In genomic region chr11:67355023-67355793, GRCh38 we compare ENCODE assay signal across 10 cellular contexts. TPM values are rescaled to one million over a fixed set of nuclear protein-coding genes. Genes with fewer than 3 reads are reported as not detected.
A peak's percentile ranks its signal among the peaks of the same experiment; 100 is the strongest.
DNase-seq lines count a peak whose midpoint lies in the region; ATAC-seq, FAIRE-seq and TF ChIP-seq lines count a peak whose summit lies in the region.
"Had no signal": no experiment of that assay in that cellular context is flagged by ENCODE, and none has a peak within 500 bp of the region (broad histone marks: within the 10 kb centered on the region; RNA-seq: fewer than 3 reads in every experiment).

No MANE protein-coding gene starts in this region.

- POLR2A ChIA-PET in CD4-positive, alpha-beta memory T cell (lab: Charles Lee; ENCODE audit: partially characterized antibody), result interaction anchor here (0.8 to 11.8 kb wide), 9 partner anchors 12 to 114 kb away, joined by 3 to 449 read pairs (median 14); partner anchors contain the start of genes CLCF1, PPP1CA, PTPRCAP and RAD9A
- POLR2A ChIA-PET in PC-3 (lab: Charles Lee; ENCODE audit: unreplicated experiment), result interaction anchor here (0.6 to 1.8 kb wide), 2 partner anchors 9 to 1663 kb away, joined by 3 to 8 read pairs; no protein-coding TSS in a partner anchor
- POLR2A ChIA-PET in endothelial cell of umbilical vein (lab: Charles Lee), result no interaction called here

- no peaks in the 10 kb centered on the region for H3K9me3 Mint-ChIP-seq in CD4-positive, alpha-beta memory T cell

- H3K79me2 ChIP-seq in PC-3 (ENCODE audit: low read length) (peaks cover 14% of the 10 kb centered on the region), endothelial cell of umbilical vein (ENCODE audit: control insufficient read depth, insufficient read depth, low read length) (peaks cover 4% of the 10 kb centered on the region)

- TF ChIP-seq CTCF in PC-3 (conservative IDR thresholded peaks at IDR 0.05; ENCODE audit: low read depth, low read length) (no peak), endothelial cell of umbilical vein (IDR thresholded peaks at IDR 0.05; ENCODE audit: extremely low read depth in 1 of 2, insufficient read depth in 1 of 2, low read depth in 1 of 2, low read length in 2 of 2) (no peak), prostate gland (IDR thresholded peaks at IDR 0.05) (no peak)

- peak overlapping the region; percentile 96 for H3K27ac ChIP-seq in CD4-positive, alpha-beta memory T cell (ENCODE audit: low read depth, low read length)
- peak overlapping the region; percentile 93 for H3K27ac ChIP-seq in PC-3 (ENCODE audit: low read length)
- H3K27ac ChIP-seq in endothelial cell of umbilical vein (ENCODE audit: insufficient read depth, low read depth, low read length), result peak overlapping the region; percentile 78
- H3K27ac ChIP-seq in prostate gland, result peak overlapping the region; percentile 99 to 100

- H3K36me3 Mint-ChIP-seq in CD4-positive, alpha-beta memory T cell, result peaks cover 0 to 11% of the 10 kb centered on the region in 2 donors

- BruUV-seq in PC-3 (replicated peaks; lab: Mats Ljungman, UMichigan) (no TSS peak), endothelial cell of umbilical vein (replicated peaks; lab: Mats Ljungman, UMichigan) (no TSS peak)

- no peak overlapping the region for H3K4me3 Mint-ChIP-seq in CD4-positive, alpha-beta memory T cell

- CTCF ChIA-PET in CD4-positive, alpha-beta memory T cell (lab: Charles Lee; ENCODE audit: partially characterized antibody), result interaction anchor here (0.9 to 18.4 kb wide), 5 partner anchors 9 to 87 kb away, joined by 3 to 1065 read pairs (median 5); partner anchors contain the start of genes CLCF1 and RAD9A
- CTCF ChIA-PET in PC-3 (lab: Charles Lee) (interaction anchor here (0.6 to 4.1 kb wide), 4 partner anchors 9 to 37 kb away, joined by 4 to 46 read pairs (median 10); partner anchors contain the start of gene RAD9A), endothelial cell of umbilical vein (lab: Charles Lee) (interaction anchor here (0.6 to 15.0 kb wide), 6 partner anchors 9 to 47 kb away, joined by 4 to 1051 read pairs (median 6); partner anchors contain the start of genes CLCF1 and PPP1CA)

- H3K4me1 ChIP-seq in CD4-positive, alpha-beta memory T cell (ENCODE audit: insufficient read depth, low read length), result peaks cover 51% of the 10 kb centered on the region
- H3K4me1 ChIP-seq in PC-3 (ENCODE audit: insufficient read depth, low read length), result peaks cover 64% of the 10 kb centered on the region
- peaks cover 47% of the 10 kb centered on the region for H3K4me1 ChIP-seq in endothelial cell of umbilical vein (ENCODE audit: control insufficient read depth, extremely low read depth, insufficient read depth, low read length)
- peaks cover 25% of the 10 kb centered on the region for H3K4me1 ChIP-seq in prostate gland (replicated peaks)

- TF ChIP-seq POLR2A in endothelial cell of umbilical vein (IDR thresholded peaks at IDR 0.05; ENCODE audit: low read depth, low read length), result no peak
- TF ChIP-seq POLR2A in prostate gland (IDR thresholded peaks at IDR 0.05), result no peak

- H3K27ac Mint-ChIP-seq in CD4-positive, alpha-beta memory T cell, result peak overlapping the region in 5 of 7 donors; percentile 99 to 100 (median 99)

- H3F3A ChIP-seq in PC-3 (ENCODE audit: low read length, unreplicated experiment), result peaks cover 17% of the 10 kb centered on the region

- peak overlapping the region; percentile 79 for H3K9ac ChIP-seq in PC-3 (ENCODE audit: low read length)
- H3K9ac ChIP-seq in endothelial cell of umbilical vein (replicated peaks; ENCODE audit: extremely low read depth, insufficient read depth, low read length), result peak overlapping the region; percentile 25

- DNase-seq in CD4-positive, alpha-beta memory T cell, result no peak
- no peak for DNase-seq in PC-3
- no peak for DNase-seq in endothelial cell of umbilical vein (ENCODE audit: low read depth, low spot score)
- DNase-seq in prostate gland (ENCODE audit: low spot score), result no peak
- no peak for DNase-seq in NCI-H510A (lab: John Stamatoyannopoulos, UW)
- no peak for DNase-seq in SK-N-DZ (ENCODE audit: low spot score)
- no peak for DNase-seq in SHP77 treated with DMSO at 0.1 percent for 48 hours (lab: John Stamatoyannopoulos, UW)
- DNase-seq: RPMI8226 had no signal

- H3K4me3 ChIP-seq in CD4-positive, alpha-beta memory T cell (ENCODE audit: low read length in 2 of 2), result no peak overlapping the region
- H3K4me3 ChIP-seq in PC-3 (ENCODE audit: low read length), result peak overlapping the region; percentile 10; the same call in 1 of the 2 replicates
- H3K4me3 ChIP-seq in endothelial cell of umbilical vein (replicated peaks in 1 of 3; ENCODE audit: insufficient read depth in 1 of 3, low read depth in 1 of 3, low read length in 3 of 3), result no peak overlapping the region
- no peak overlapping the region for H3K4me3 ChIP-seq in prostate gland
- H3K4me3 ChIP-seq: cardiac muscle cell had no signal

- H3K4me2 ChIP-seq in PC-3 (ENCODE audit: low read length) (peak overlapping the region; percentile 92), endothelial cell of umbilical vein (ENCODE audit: insufficient read depth, low read length) (peak overlapping the region; percentile 3)

- no peak for ATAC-seq in PC-3
- ATAC-seq in GM19455 (IDR thresholded peaks at IDR 0.05; ENCODE audit: unreplicated experiment), result no peak

- H2AFZ ChIP-seq in PC-3 (ENCODE audit: low read length) (no peak overlapping the region), endothelial cell of umbilical vein (ENCODE audit: low read depth, low read length) (no peak overlapping the region)

- no peak for FAIRE-seq in endothelial cell of umbilical vein (lab: Jason Lieb, UNC)

- no peaks in the 10 kb centered on the region for H3K27me3 ChIP-seq in CD4-positive, alpha-beta memory T cell (ENCODE audit: insufficient read depth, low read length)
- H3K27me3 ChIP-seq in PC-3 (ENCODE audit: low read length) (no peaks in the 10 kb centered on the region), endothelial cell of umbilical vein (ENCODE audit: control insufficient read depth in 2 of 2, insufficient read depth in 2 of 2, low read length in 2 of 2) (no peaks in the 10 kb centered on the region), prostate gland (replicated peaks; ENCODE audit: insufficient read depth) (no peaks in the 10 kb centered on the region)
- H3K27me3 ChIP-seq: cardiac muscle cell had no signal

- no peaks in the 10 kb centered on the region for H3K9me2 ChIP-seq in PC-3 (replicated peaks; ENCODE audit: low read length)

- 60% methylated on average over 11 of the region's 11 CpGs for WGBS in prostate gland

- dilution Hi-C loops in endothelial cell of umbilical vein (cut with MboI; ENCODE audit: extremely low pct_ligation_motif_present, low sequenced_read_pairs), result no loop called here

- H4K20me1 ChIP-seq in PC-3 (ENCODE audit: low read length), result no peaks in the 10 kb centered on the region
- H4K20me1 ChIP-seq in endothelial cell of umbilical vein (replicated peaks; ENCODE audit: control insufficient read depth, extremely low read depth, insufficient read depth, low read length), result no peaks in the 10 kb centered on the region

- no peaks in the 10 kb centered on the region for H3K27me3 Mint-ChIP-seq in CD4-positive, alpha-beta memory T cell

- H3K9me1 ChIP-seq in endothelial cell of umbilical vein (replicated peaks; ENCODE audit: control insufficient read depth, extremely low read depth, insufficient read depth, low read length), result no peaks in the 10 kb centered on the region

- H3K36me3 ChIP-seq in CD4-positive, alpha-beta memory T cell (ENCODE audit: insufficient read depth, low read length), result peaks cover 3% of the 10 kb centered on the region
- H3K36me3 ChIP-seq in PC-3 (ENCODE audit: low read depth, low read length) (no peaks in the 10 kb centered on the region), endothelial cell of umbilical vein (ENCODE audit: control insufficient read depth in 2 of 2, extremely low read depth in 1 of 2, insufficient read depth in 2 of 2, low read length in 2 of 2) (no peaks in the 10 kb centered on the region), prostate gland (no peaks in the 10 kb centered on the region)
- H3K36me3 ChIP-seq: cardiac muscle cell had no signal

- H3K4me1 Mint-ChIP-seq in CD4-positive, alpha-beta memory T cell, result peaks cover 24 to 51% (median 36%) of the 10 kb centered on the region in 4 donors

- intact Hi-C loops in CD4-positive, alpha-beta memory T cell (cut with micrococcal nuclease), result no loop called here
- intact Hi-C loops in PC-3 (cut with micrococcal nuclease) (no loop called here), endothelial cell of umbilical vein (cut with micrococcal nuclease) (no loop called here), prostate gland (cut with DNase I) (loop anchor here (10.0 kb wide), 1 partner anchor 150 kb away; the partner anchor contains the start of genes CDK2AP2 and PITPNM1)

- no peaks in the 10 kb centered on the region for H3K9me3 ChIP-seq in CD4-positive, alpha-beta memory T cell (ENCODE audit: control insufficient read depth in 1 of 2, low read length in 2 of 2)
- H3K9me3 ChIP-seq in PC-3 (ENCODE audit: low read length), result no peaks in the 10 kb centered on the region
- no peaks in the 10 kb centered on the region for H3K9me3 ChIP-seq in endothelial cell of umbilical vein (replicated peaks; ENCODE audit: control insufficient read depth, insufficient read depth, low read length)
- H3K9me3 ChIP-seq in prostate gland, result no peaks in the 10 kb centered on the region

RNA-seq across cellular contexts. Expression of gene POLD4, which starts 1.9 kb away (rescaled TPM):
- total RNA-seq in CD4-positive, alpha-beta memory T cell, result 10 to 100 TPM; 87.9 to 91.3 TPM
- 10 to 100 TPM; 93.6 to 96.2 TPM for polyA plus RNA-seq in CD4-positive, alpha-beta memory T cell
- total RNA-seq in PC-3 (2014; rRNA removed) (78.5 and 81.5 TPM in 2 replicates), endothelial cell of umbilical vein (50.1 and 66.9 TPM in 2 replicates), prostate gland (100 to 1,000 TPM in 1 of 2 donors, 10 to 100 TPM in 1; 95.1 to 145 TPM)
- 204 and 236 TPM in 2 replicates for polyA plus RNA-seq in endothelial cell of umbilical vein
- polyA plus RNA-seq in endothelial cell of umbilical vein (2011; cell fraction: cytosol; rRNA removed), result 136 and 153 TPM in 2 replicates
- 102 and 113 TPM in 2 replicates for polyA plus RNA-seq in endothelial cell of umbilical vein (2011; cell fraction: nucleus; rRNA removed)
- polyA plus RNA-seq in endothelial cell of umbilical vein (2012), result 113 and 160 TPM in 2 replicates
- polyA minus RNA-seq in endothelial cell of umbilical vein, result 20.8 and 22.5 TPM in 2 replicates
- 9.0 TPM for polyA minus RNA-seq in endothelial cell of umbilical vein (2011; cell fraction: cytosol; rRNA and poly(A)+ RNA removed)
- polyA minus RNA-seq in endothelial cell of umbilical vein (2011; cell fraction: nucleus; rRNA and poly(A)+ RNA removed), result 16.3 and 23.4 TPM in 2 replicates
- 6.5 and 8.5 TPM in 2 replicates for polyA plus RNA-seq in SK-N-DZ (2014; cell fraction: cytosol; rRNA removed)
- 8.2 and 9.1 TPM in 2 replicates for polyA plus RNA-seq in SK-N-DZ (2014; cell fraction: nucleus; rRNA removed)

RNA-seq across cellular contexts. Expression of gene CLCF1, which starts 18.2 kb away (rescaled TPM):
- total RNA-seq in CD4-positive, alpha-beta memory T cell, result 1 to 10 TPM; 5.4 to 6.4 TPM
- polyA plus RNA-seq in CD4-positive, alpha-beta memory T cell, result 1 to 10 TPM in 1 of 2 donors, under 1 TPM in 1; 0.45 to 4.4 TPM
- total RNA-seq in PC-3 (2014; rRNA removed), result 48.3 and 63.5 TPM in 2 replicates
- 5.7 and 5.8 TPM in 2 replicates for total RNA-seq in endothelial cell of umbilical vein
- 6.5 and 8.7 TPM in 2 replicates for polyA plus RNA-seq in endothelial cell of umbilical vein
- 4.3 and 4.7 TPM in 2 replicates for polyA plus RNA-seq in endothelial cell of umbilical vein (2011; cell fraction: cytosol; rRNA removed)
- polyA plus RNA-seq in endothelial cell of umbilical vein (2011; cell fraction: nucleus; rRNA removed), result 9.3 TPM in 2 replicates
- 4.2 and 6.0 TPM in 2 replicates for polyA plus RNA-seq in endothelial cell of umbilical vein (2012)
- 2.1 TPM in 2 replicates for polyA minus RNA-seq in endothelial cell of umbilical vein
- polyA minus RNA-seq in endothelial cell of umbilical vein (2011; cell fraction: cytosol; rRNA and poly(A)+ RNA removed), result 4.3 TPM
- 1.4 and 1.8 TPM in 2 replicates for polyA minus RNA-seq in endothelial cell of umbilical vein (2011; cell fraction: nucleus; rRNA and poly(A)+ RNA removed)
- 1 to 10 TPM; 2.5 to 2.6 TPM for total RNA-seq in prostate gland
- polyA plus RNA-seq in SK-N-DZ (2014; cell fraction: cytosol; rRNA removed), result 0.12 and 0.21 TPM in 2 replicates
- 1.4 TPM in 1 of 2 replicates, not detected in the other for polyA plus RNA-seq in SK-N-DZ (2014; cell fraction: nucleus; rRNA removed)

RNA-seq across cellular contexts. Expression of gene RAD9A, which starts 36.6 kb away (rescaled TPM):
- 10 to 100 TPM; 51.8 to 55.9 TPM for total RNA-seq in CD4-positive, alpha-beta memory T cell
- polyA plus RNA-seq in CD4-positive, alpha-beta memory T cell, result 1 to 10 TPM; 6.7 to 8.3 TPM
- total RNA-seq in PC-3 (2014; rRNA removed) (45.5 and 48.9 TPM in 2 replicates), endothelial cell of umbilical vein (18.4 and 24.6 TPM in 2 replicates), prostate gland (10 to 100 TPM; 30.2 to 49.4 TPM)
- polyA plus RNA-seq in endothelial cell of umbilical vein, result 22.2 and 25.5 TPM in 2 replicates
- polyA plus RNA-seq in endothelial cell of umbilical vein (2011; cell fraction: cytosol; rRNA removed), result 8.0 and 14.2 TPM in 2 replicates
- polyA plus RNA-seq in endothelial cell of umbilical vein (2011; cell fraction: nucleus; rRNA removed), result 93.4 and 97.2 TPM in 2 replicates
- 13.7 and 14.0 TPM in 2 replicates for polyA plus RNA-seq in endothelial cell of umbilical vein (2012)
- polyA minus RNA-seq in endothelial cell of umbilical vein, result 8.2 and 9.1 TPM in 2 replicates
- 6.8 TPM for polyA minus RNA-seq in endothelial cell of umbilical vein (2011; cell fraction: cytosol; rRNA and poly(A)+ RNA removed)
- polyA minus RNA-seq in endothelial cell of umbilical vein (2011; cell fraction: nucleus; rRNA and poly(A)+ RNA removed), result 16.2 and 18.6 TPM in 2 replicates
- polyA plus RNA-seq in SK-N-DZ (2014; cell fraction: cytosol; rRNA removed), result 10.4 and 14.3 TPM in 2 replicates
- polyA plus RNA-seq in SK-N-DZ (2014; cell fraction: nucleus; rRNA removed), result 38.3 and 51.4 TPM in 2 replicates

RNA-seq across cellular contexts. Expression of gene PPP1CA, which starts 46.5 kb away (rescaled TPM):
- total RNA-seq in CD4-positive, alpha-beta memory T cell, result 100 to 1,000 TPM; 159 to 161 TPM
- 100 to 1,000 TPM; 474 to 774 TPM for polyA plus RNA-seq in CD4-positive, alpha-beta memory T cell
- total RNA-seq in PC-3 (2014; rRNA removed) (449 and 477 TPM in 2 replicates), endothelial cell of umbilical vein (192 and 202 TPM in 2 replicates), prostate gland (100 to 1,000 TPM; 168 to 215 TPM)
- polyA plus RNA-seq in endothelial cell of umbilical vein, result 419 and 446 TPM in 2 replicates
- 287 and 295 TPM in 2 replicates for polyA plus RNA-seq in endothelial cell of umbilical vein (2011; cell fraction: cytosol; rRNA removed)
- polyA plus RNA-seq in endothelial cell of umbilical vein (2011; cell fraction: nucleus; rRNA removed), result 126 and 127 TPM in 2 replicates
- polyA plus RNA-seq in endothelial cell of umbilical vein (2012), result 168 and 197 TPM in 2 replicates
- 148 and 170 TPM in 2 replicates for polyA minus RNA-seq in endothelial cell of umbilical vein
- polyA minus RNA-seq in endothelial cell of umbilical vein (2011; cell fraction: cytosol; rRNA and poly(A)+ RNA removed), result 131 TPM
- polyA minus RNA-seq in endothelial cell of umbilical vein (2011; cell fraction: nucleus; rRNA and poly(A)+ RNA removed), result 30.2 and 40.7 TPM in 2 replicates
- polyA plus RNA-seq in SK-N-DZ (2014; cell fraction: cytosol; rRNA removed), result 170 and 171 TPM in 2 replicates
- 101 and 105 TPM in 2 replicates for polyA plus RNA-seq in SK-N-DZ (2014; cell fraction: nucleus; rRNA removed)

RNA-seq across cellular contexts. Expression of gene TBC1D10C, which starts 48.7 kb away (rescaled TPM):
- total RNA-seq in CD4-positive, alpha-beta memory T cell, result 100 to 1,000 TPM; 371 to 382 TPM
- polyA plus RNA-seq in CD4-positive, alpha-beta memory T cell, result 100 to 1,000 TPM; 316 to 331 TPM
- total RNA-seq in PC-3 (2014; rRNA removed) (not detected in 2 replicates), endothelial cell of umbilical vein (not detected in 2 replicates), prostate gland (1 to 10 TPM; 3.7 to 6.5 TPM)
- not detected in 2 replicates for polyA plus RNA-seq in endothelial cell of umbilical vein
- not detected in 2 replicates for polyA plus RNA-seq in endothelial cell of umbilical vein (2011; cell fraction: cytosol; rRNA removed)
- polyA plus RNA-seq in endothelial cell of umbilical vein (2011; cell fraction: nucleus; rRNA removed), result 0.20 TPM in 1 of 2 replicates, not detected in the other
- polyA plus RNA-seq in endothelial cell of umbilical vein (2012), result 0.20 and 0.26 TPM in 2 replicates
- polyA minus RNA-seq in endothelial cell of umbilical vein, result 1.4 TPM in 1 of 2 replicates, not detected in the other
- polyA minus RNA-seq in endothelial cell of umbilical vein (2011; cell fraction: cytosol; rRNA and poly(A)+ RNA removed), result not detected
- polyA minus RNA-seq in endothelial cell of umbilical vein (2011; cell fraction: nucleus; rRNA and poly(A)+ RNA removed), result not detected in 2 replicates
- polyA plus RNA-seq in SK-N-DZ (2014; cell fraction: cytosol; rRNA removed), result 1.7 TPM in 1 of 2 replicates, not detected in the other
- 1.2 and 1.4 TPM in 2 replicates for polyA plus RNA-seq in SK-N-DZ (2014; cell fraction: nucleus; rRNA removed)
- total RNA-seq: cardiac muscle cell had no signal
